ENCODE assay signal across 10 cellular contexts in the genomic region with DNA sequence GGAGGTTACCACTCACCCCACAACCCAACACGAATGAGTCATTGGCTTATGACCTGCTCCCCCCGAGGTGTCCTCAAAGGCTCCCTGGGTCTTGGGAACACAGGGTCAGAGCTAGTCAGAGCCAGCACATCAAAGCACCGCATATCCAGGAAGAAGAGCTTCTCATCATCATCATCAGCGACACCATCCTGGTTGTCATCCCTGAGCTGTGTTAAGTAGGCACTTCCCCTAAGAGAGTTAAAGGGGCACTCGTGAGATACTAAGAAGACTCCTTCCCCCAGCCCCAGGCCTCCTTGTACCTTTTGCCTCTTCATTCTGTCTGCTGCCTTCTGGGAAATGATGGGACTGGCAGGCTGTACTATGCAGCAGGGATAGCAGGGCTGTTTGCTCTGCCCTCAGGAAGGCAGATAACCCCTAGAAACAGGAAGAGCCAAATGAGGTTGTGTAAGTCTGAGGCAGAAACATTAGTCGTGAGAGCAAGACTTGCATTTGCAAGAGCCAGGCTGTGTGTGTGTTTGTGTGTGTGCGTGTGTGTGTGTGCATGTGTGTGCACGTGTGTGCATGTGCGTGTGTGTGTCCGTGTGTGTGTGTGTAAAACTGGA. TPM values are rescaled to one million over a fixed set of nuclear protein-coding genes. Genes with fewer than 3 reads are reported as not detected.
DNase-seq lines count a peak whose midpoint lies in the region; ATAC-seq, FAIRE-seq and TF ChIP-seq lines count a peak whose summit lies in the region.
"Had no signal": no experiment of that assay in that cellular context is flagged by ENCODE, and none has a peak within 500 bp of the region (broad histone marks: within the 10 kb centered on the region; RNA-seq: fewer than 3 reads in every experiment).

No MANE protein-coding gene starts in this region.

- H3K4me1 Mint-ChIP-seq in CD4-positive, CD25-positive, alpha-beta regulatory T cell, result peaks cover 6 to 59% (median 28%) of the 10 kb centered on the region in 4 donors

- no peak for TF ChIP-seq EP300 in GM12878 (IDR thresholded peaks at IDR 0.05; ENCODE audit: borderline replicate concordance in 1 of 2, control insufficient read depth in 1 of 2, low read depth in 2 of 2, low read length in 2 of 2)

- H3K9me3 ChIP-seq in CD4-positive, CD25-positive, alpha-beta regulatory T cell (ENCODE audit: control insufficient read depth in 2 of 2, low read length in 2 of 2), result no peaks in the 10 kb centered on the region
- H3K9me3 ChIP-seq in GM12878 (replicated peaks; ENCODE audit: control insufficient read depth, insufficient read depth, low read length) (no peaks in the 10 kb centered on the region; the same call in 2 of the 3 replicates), mucosa of rectum (ENCODE audit: control insufficient read depth in 2 of 2, low read length in 2 of 2) (no peaks in the 10 kb centered on the region), MG63 (no peaks in the 10 kb centered on the region)

- peak overlapping the region; percentile 53 to 94 (median 84) for H3K4me3 Mint-ChIP-seq in CD4-positive, CD25-positive, alpha-beta regulatory T cell

- H3K27me3 Mint-ChIP-seq in CD4-positive, CD25-positive, alpha-beta regulatory T cell, result no peaks in the 10 kb centered on the region

- SMC1A ChIA-PET in GM12878 (lab: Charles Lee; ENCODE audit: uncharacterized antibody, unreplicated experiment), result no interaction called here

- DNase-seq in CD4-positive, CD25-positive, alpha-beta regulatory T cell, result peak in 1 of 3 donors; percentile 68
- DNase-seq in KBM-7, result peak; percentile 68
- no peak for DNase-seq in GM12878 (ENCODE audit: low read depth, low spot score)
- no peak for DNase-seq in NCI-H2227 (lab: John Stamatoyannopoulos, UW; ENCODE audit: unreplicated experiment)
- DNase-seq in MG63, result no peak
- DNase-seq: NCI-H446 had no signal

- CTCF ChIA-PET in GM12878 (lab: Yijun Ruan, JAX), result interaction anchor here (0.6 kb wide), 2 partner anchors 309 to 608 kb away, joined by 3 read pairs; no protein-coding TSS in a partner anchor

- no peak for TF ChIP-seq CTCF in GM12878 (IDR thresholded peaks at IDR 0.05 in 2 of 3, conservative IDR thresholded peaks at IDR 0.05 in 1 of 3; ENCODE audit: control insufficient read depth in 2 of 3, extremely low read depth in 1 of 3, insufficient read depth in 1 of 3, low read depth in 3 of 3, low read length in 3 of 3)

- H3K4me2 ChIP-seq in GM12878 (ENCODE audit: control insufficient read depth, insufficient read depth), result no peak overlapping the region

- BruUV-seq in GM12878 (replicated peaks; lab: Mats Ljungman, UMichigan), result no TSS peak

- no peak for FAIRE-seq in GM12878 (lab: Jason Lieb, UNC)

- no peak for TF ChIP-seq POLR2A in GM12878 (IDR thresholded peaks at IDR 0.05; ENCODE audit: low read depth, low read length)

- H3K4me1 ChIP-seq in CD4-positive, CD25-positive, alpha-beta regulatory T cell (ENCODE audit: control insufficient read depth, insufficient read depth, low read length, poor library complexity, severe bottlenecking), result peaks cover 33% of the 10 kb centered on the region
- peaks cover 13% of the 10 kb centered on the region for H3K4me1 ChIP-seq in GM12878 (ENCODE audit: control insufficient read depth, insufficient read depth, low read length)
- H3K4me1 ChIP-seq in mucosa of rectum (ENCODE audit: control insufficient read depth in 2 of 2, insufficient read depth in 2 of 2, low read length in 2 of 2), result peaks cover 6 to 7% of the 10 kb centered on the region in 2 donors

- H4K20me1 ChIP-seq in GM12878 (ENCODE audit: control insufficient read depth, insufficient read depth), result no peaks in the 10 kb centered on the region

- in situ Hi-C loops in KBM-7 (cut with MboI; ENCODE audit: low pct_unique_long_range_greater_than_20kb, low sequenced_read_pairs) (no loop called here), GM12878 (cut with MboI) (no loop called here)

- H3K4me3 ChIP-seq in CD4-positive, CD25-positive, alpha-beta regulatory T cell (ENCODE audit: low read depth, low read length), result peak overlapping the region; percentile 51
- H3K4me3 ChIP-seq in GM12878 (no peak overlapping the region), mucosa of rectum (ENCODE audit: low read length in 2 of 2) (no peak overlapping the region), MG63 (no peak overlapping the region)
- H3K4me3 ChIP-seq: skin epidermis had no signal

- H3K27me3 ChIP-seq in CD4-positive, CD25-positive, alpha-beta regulatory T cell (ENCODE audit: control insufficient read depth, insufficient read depth, low read length), result no peaks in the 10 kb centered on the region
- H3K27me3 ChIP-seq in GM12878 (replicated peaks in 1 of 2; ENCODE audit: control insufficient read depth in 2 of 2, insufficient read depth in 2 of 2, low read length in 1 of 2) (no peaks in the 10 kb centered on the region), mucosa of rectum (ENCODE audit: control insufficient read depth in 2 of 2, insufficient read depth in 2 of 2, low read length in 2 of 2) (no peaks in the 10 kb centered on the region), MG63 (no peaks in the 10 kb centered on the region)

- no peaks in the 10 kb centered on the region for H3K79me2 ChIP-seq in GM12878 (ENCODE audit: control insufficient read depth, insufficient read depth, low read length)

- H3K9ac ChIP-seq in GM12878 (ENCODE audit: control insufficient read depth, insufficient read depth, low read length) (no peak overlapping the region), mucosa of rectum (ENCODE audit: low read depth in 1 of 2, low read length in 2 of 2) (no peak overlapping the region)

- TF ChIP-seq RAD21 in GM12878 (IDR thresholded peaks at IDR 0.05; ENCODE audit: insufficient read depth, low read depth, low read length), result no peak

- POLR2A ChIA-PET in GM12878 (lab: Charles Lee), result no interaction called here

- no peaks in the 10 kb centered on the region for H3K36me3 ChIP-seq in CD4-positive, CD25-positive, alpha-beta regulatory T cell (ENCODE audit: control insufficient read depth, insufficient read depth, low read length)
- H3K36me3 ChIP-seq in GM12878 (ENCODE audit: control insufficient read depth in 2 of 2, insufficient read depth in 2 of 2, low read length in 1 of 2) (no peaks in the 10 kb centered on the region), mucosa of rectum (ENCODE audit: control insufficient read depth in 2 of 2, insufficient read depth in 2 of 2, low read length in 2 of 2) (no peaks in the 10 kb centered on the region), MG63 (no peaks in the 10 kb centered on the region)

- RAD21 ChIA-PET in GM12878 (lab: Charles Lee; ENCODE audit: unreplicated experiment), result no interaction called here

- peak overlapping the region; percentile 8 for H2AFZ ChIP-seq in GM12878 (ENCODE audit: control insufficient read depth, low read depth, low read length)

- H3K9me3 Mint-ChIP-seq in CD4-positive, CD25-positive, alpha-beta regulatory T cell, result peaks cover 0 to 3% (median 0%) of the 10 kb centered on the region in 7 donors

- peak overlapping the region; percentile 20 to 92 (median 73) for H3K27ac Mint-ChIP-seq in CD4-positive, CD25-positive, alpha-beta regulatory T cell

- peak overlapping the region; percentile 30 for H3K27ac ChIP-seq in CD4-positive, CD25-positive, alpha-beta regulatory T cell (ENCODE audit: insufficient read depth, low read length, poor library complexity, severe bottlenecking)
- H3K27ac ChIP-seq in GM12878 (ENCODE audit: control insufficient read depth, insufficient read depth) (no peak overlapping the region), mucosa of rectum (ENCODE audit: low read depth in 2 of 2, low read length in 2 of 2) (peak overlapping the region; percentile 32 to 48)

- intact Hi-C loops in GM12878 (cut with micrococcal nuclease; ENCODE audit: unreplicated experiment), result loop anchor here (5.0 kb wide), 2 partner anchors 118 to 127 kb away; no protein-coding TSS in a partner anchor

- WGBS in GM12878 (ENCODE audit: insufficient coverage, insufficient replicate concordance, low lambda C conversion rate, missing lambda C conversion rate), result 45% methylated on average over 10 of the region's 10 CpGs

- ATAC-seq in CD4-positive, CD25-positive, alpha-beta regulatory T cell (ENCODE audit: low read depth in 2 of 2), result no peak
- ATAC-seq in GM12878, result no peak
- ATAC-seq in GM18498 (IDR thresholded peaks at IDR 0.05; ENCODE audit: unreplicated experiment), result no peak
- no peak for ATAC-seq in GM18511 (IDR thresholded peaks at IDR 0.05; ENCODE audit: unreplicated experiment)

- peaks cover 4% of the 10 kb centered on the region for H3K36me3 Mint-ChIP-seq in CD4-positive, CD25-positive, alpha-beta regulatory T cell

RNA-seq across cellular contexts. Expression of a gene that starts 11.1 kb away (rescaled TPM):
- total RNA-seq in CD4-positive, CD25-positive, alpha-beta regulatory T cell, result not detected
- under 1 TPM in 1 of 4 donors, not detected in 3; 0.25 TPM for polyA plus RNA-seq in CD4-positive, CD25-positive, alpha-beta regulatory T cell
- total RNA-seq in GM12878 (2013; cell fraction: nucleolus; rRNA removed), result not detected in 2 replicates
- total RNA-seq in GM12878 (2014; rRNA removed) (not detected in 2 replicates), GM12878 (2014; rRNA removed; fragmentation: Illumina TruSeq; extraction: Trizol) (not detected in 2 replicates), GM12878 (2021) (8.0 and 11.9 TPM in 2 replicates)
- polyA plus RNA-seq in GM12878 (2011; ENCODE audit: low read depth), result not detected
- polyA plus RNA-seq in GM12878 (2011; rRNA removed) (not detected in 2 replicates), GM12878 (2014; fragmentation: Illumina TruSeq; extraction: Trizol) (not detected in 2 replicates), GM12878 (2014; fragmentation: Nextera tagmentation; extraction: Ambion mirVana) (not detected), GM12878 (2014; rRNA removed) (not detected in 2 replicates), GM12878 (2016; fragmentation: Nextera tagmentation; extraction: Ambion mirVana) (not detected)
- polyA plus RNA-seq in GM12878 (2011; cell fraction: cytosol; rRNA removed), result not detected in 2 replicates
- polyA plus RNA-seq in GM12878 (2011; cell fraction: nucleus; rRNA removed), result not detected in 2 replicates
- polyA plus RNA-seq in GM12878 (2012), result not detected in 2 replicates
- not detected in 2 replicates for polyA minus RNA-seq in GM12878 (2011; rRNA and poly(A)+ RNA removed)
- polyA minus RNA-seq in GM12878 (2011; cell fraction: cytosol; rRNA and poly(A)+ RNA removed), result not detected in 2 replicates
- not detected in 2 replicates for polyA minus RNA-seq in GM12878 (2011; cell fraction: nucleus; rRNA and poly(A)+ RNA removed)
- not detected in 2 replicates for total RNA-seq in MG63 (2014; rRNA removed; shearing (Covaris generic); ENCODE audit: low replicate concordance)

RNA-seq across cellular contexts. Expression of a gene that starts 24.6 kb away (rescaled TPM):
- 4.3 TPM for total RNA-seq in CD4-positive, CD25-positive, alpha-beta regulatory T cell
- polyA plus RNA-seq in CD4-positive, CD25-positive, alpha-beta regulatory T cell, result 10 to 100 TPM; 23.6 to 86.2 (median 61.0) TPM
- not detected in 2 replicates for total RNA-seq in GM12878 (2013; cell fraction: nucleolus; rRNA removed)
- total RNA-seq in GM12878 (2014; rRNA removed) (0.17 TPM in 1 of 2 replicates, not detected in the other), GM12878 (2014; rRNA removed; fragmentation: Illumina TruSeq; extraction: Trizol) (0.09 and 0.28 TPM in 2 replicates), GM12878 (2021) (0.29 and 0.49 TPM in 2 replicates)
- not detected for polyA plus RNA-seq in GM12878 (2011; ENCODE audit: low read depth)
- polyA plus RNA-seq in GM12878 (2011; rRNA removed) (0.22 and 0.52 TPM in 2 replicates), GM12878 (2014; fragmentation: Illumina TruSeq; extraction: Trizol) (0.06 and 0.21 TPM in 2 replicates), GM12878 (2014; fragmentation: Nextera tagmentation; extraction: Ambion mirVana) (under 1 TPM; 0.40 to 0.45 TPM), GM12878 (2014; rRNA removed) (0.10 TPM in 1 of 2 replicates, not detected in the other), GM12878 (2016; fragmentation: Nextera tagmentation; extraction: Ambion mirVana) (not detected)
- polyA plus RNA-seq in GM12878 (2011; cell fraction: cytosol; rRNA removed), result 0.20 and 0.30 TPM in 2 replicates
- 1.5 and 2.0 TPM in 2 replicates for polyA plus RNA-seq in GM12878 (2011; cell fraction: nucleus; rRNA removed)
- polyA plus RNA-seq in GM12878 (2012), result 0.11 and 0.87 TPM in 2 replicates
- 0.41 and 0.88 TPM in 2 replicates for polyA minus RNA-seq in GM12878 (2011; rRNA and poly(A)+ RNA removed)
- not detected in 2 replicates for polyA minus RNA-seq in GM12878 (2011; cell fraction: cytosol; rRNA and poly(A)+ RNA removed)
- not detected in 2 replicates for polyA minus RNA-seq in GM12878 (2011; cell fraction: nucleus; rRNA and poly(A)+ RNA removed)
- total RNA-seq in MG63 (2014; rRNA removed; shearing (Covaris generic); ENCODE audit: low replicate concordance), result 0.13 TPM in 1 of 2 replicates, not detected in the other
